ENCODE assay signal across 1 cellular context in genomic region chr6:112218563-112218962, GRCh38.
A peak's percentile ranks its signal among the peaks of the same experiment; 100 is the strongest.
TF ChIP-seq lines count a peak whose summit lies in the region.

No MANE protein-coding gene starts in this region.

TF ChIP-seq in HEK293, 187 proteins besides CTCF, POLR2A, EP300 and RAD21 (continued from another document and continues in another):
- TF ChIP-seq, protein P1, sequence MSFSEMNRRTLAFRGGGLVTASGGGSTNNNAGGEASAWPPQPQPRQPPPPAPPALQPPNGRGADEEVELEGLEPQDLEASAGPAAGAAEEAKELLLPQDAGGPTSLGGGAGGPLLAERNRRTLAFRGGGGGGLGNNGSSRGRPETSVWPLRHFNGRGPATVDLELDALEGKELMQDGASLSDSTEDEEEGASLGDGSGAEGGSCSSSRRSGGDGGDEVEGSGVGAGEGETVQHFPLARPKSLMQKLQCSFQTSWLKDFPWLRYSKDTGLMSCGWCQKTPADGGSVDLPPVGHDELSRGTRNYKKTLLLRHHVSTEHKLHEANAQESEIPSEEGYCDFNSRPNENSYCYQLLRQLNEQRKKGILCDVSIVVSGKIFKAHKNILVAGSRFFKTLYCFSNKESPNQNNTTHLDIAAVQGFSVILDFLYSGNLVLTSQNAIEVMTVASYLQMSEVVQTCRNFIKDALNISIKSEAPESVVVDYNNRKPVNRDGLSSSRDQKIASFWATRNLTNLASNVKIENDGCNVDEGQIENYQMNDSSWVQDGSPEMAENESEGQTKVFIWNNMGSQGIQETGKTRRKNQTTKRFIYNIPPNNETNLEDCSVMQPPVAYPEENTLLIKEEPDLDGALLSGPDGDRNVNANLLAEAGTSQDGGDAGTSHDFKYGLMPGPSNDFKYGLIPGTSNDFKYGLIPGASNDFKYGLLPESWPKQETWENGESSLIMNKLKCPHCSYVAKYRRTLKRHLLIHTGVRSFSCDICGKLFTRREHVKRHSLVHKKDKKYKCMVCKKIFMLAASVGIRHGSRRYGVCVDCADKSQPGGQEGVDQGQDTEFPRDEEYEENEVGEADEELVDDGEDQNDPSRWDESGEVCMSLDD (tag by site-specific recombination; IDR thresholded peaks at IDR 0.05): no peak
- TF ChIP-seq, protein P2, sequence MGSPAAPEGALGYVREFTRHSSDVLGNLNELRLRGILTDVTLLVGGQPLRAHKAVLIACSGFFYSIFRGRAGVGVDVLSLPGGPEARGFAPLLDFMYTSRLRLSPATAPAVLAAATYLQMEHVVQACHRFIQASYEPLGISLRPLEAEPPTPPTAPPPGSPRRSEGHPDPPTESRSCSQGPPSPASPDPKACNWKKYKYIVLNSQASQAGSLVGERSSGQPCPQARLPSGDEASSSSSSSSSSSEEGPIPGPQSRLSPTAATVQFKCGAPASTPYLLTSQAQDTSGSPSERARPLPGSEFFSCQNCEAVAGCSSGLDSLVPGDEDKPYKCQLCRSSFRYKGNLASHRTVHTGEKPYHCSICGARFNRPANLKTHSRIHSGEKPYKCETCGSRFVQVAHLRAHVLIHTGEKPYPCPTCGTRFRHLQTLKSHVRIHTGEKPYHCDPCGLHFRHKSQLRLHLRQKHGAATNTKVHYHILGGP (tag by site-specific recombination; IDR thresholded peaks at IDR 0.05): no peak
- TF ChIP-seq WT1 (tag by site-specific recombination; IDR thresholded peaks at IDR 0.05) (peak; percentile 100), ZNF629 (tag by site-specific recombination; IDR thresholded peaks at IDR 0.05) (peak; percentile 73), ZIC2 (tag by site-specific recombination; IDR thresholded peaks at IDR 0.05) (peak; percentile 84), KLF8 (tag by site-specific recombination; IDR thresholded peaks at IDR 0.05) (0 out of 2 replicates have a peak, but pooled peaks have one; percentile 18), KLF16 (tag by site-specific recombination; IDR thresholded peaks at IDR 0.05) (peak; percentile 39; the same call in 1 of the 2 replicates), ZNF24 (tag by site-specific recombination; IDR thresholded peaks at IDR 0.05) (peak; percentile 90), ZNF223 (tag by site-specific recombination; IDR thresholded peaks at IDR 0.05) (no peak), PBX3 (CRISPR knock-in tag; IDR thresholded peaks at IDR 0.05) (no peak), ZBTB48 (tag by site-specific recombination; IDR thresholded peaks at IDR 0.05) (peak; percentile 50; the same call in 1 of the 2 replicates), ZSCAN23 (tag by site-specific recombination; IDR thresholded peaks at IDR 0.05) (no peak), SCRT1 (tag by site-specific recombination; IDR thresholded peaks at IDR 0.05; ENCODE audit: borderline replicate concordance) (no peak), SP2 (tag by site-specific recombination; IDR thresholded peaks at IDR 0.05) (no peak), GLIS2 (tag by site-specific recombination; IDR thresholded peaks at IDR 0.05) (no peak), ZNF518A (tag by site-specific recombination; conservative IDR thresholded peaks at IDR 0.05; ENCODE audit: low read depth) (no peak), ZNF664 (tag by site-specific recombination; IDR thresholded peaks at IDR 0.05) (no peak), PATZ1 (tag by site-specific recombination; IDR thresholded peaks at IDR 0.05) (peak; percentile 65), ZNF777 (tag by site-specific recombination; IDR thresholded peaks at IDR 0.05; ENCODE audit: borderline replicate concordance) (no peak), ZNF747 (tag by site-specific recombination; IDR thresholded peaks at IDR 0.05) (no peak), ZNF221 (tag by site-specific recombination; IDR thresholded peaks at IDR 0.05; ENCODE audit: borderline replicate concordance) (no peak), GFI1B (tag by site-specific recombination; IDR thresholded peaks at IDR 0.05) (peak; percentile 71; the same call in 1 of the 2 replicates), ZSCAN16 (tag by site-specific recombination; IDR thresholded peaks at IDR 0.05) (no peak), HOXD13 (CRISPR knock-in tag; IDR thresholded peaks at IDR 0.05; ENCODE audit: borderline replicate concordance) (no peak), ZNF239 (tag by site-specific recombination; IDR thresholded peaks at IDR 0.05) (no peak), ZNF184 (tag by site-specific recombination; IDR thresholded peaks at IDR 0.05) (0 out of 2 replicates have a peak, but pooled peaks have one; percentile 16), ZBTB49 (tag by site-specific recombination; IDR thresholded peaks at IDR 0.05; ENCODE audit: low read depth) (no peak), ZNF704 (tag by site-specific recombination; IDR thresholded peaks at IDR 0.05) (no peak), ZNF19 (tag by site-specific recombination; IDR thresholded peaks at IDR 0.05; ENCODE audit: low read depth) (no peak), HOXA7 (CRISPR knock-in tag; IDR thresholded peaks at IDR 0.05; ENCODE audit: borderline replicate concordance) (no peak), OVOL3 (tag by site-specific recombination; IDR thresholded peaks at IDR 0.05) (no peak), SETDB1 (IDR thresholded peaks at IDR 0.05; ENCODE audit: insufficient read length, low read length) (no peak), GLIS1 (tag by site-specific recombination; IDR thresholded peaks at IDR 0.05) (peak; percentile 83), GLI2 (tag by site-specific recombination; IDR thresholded peaks at IDR 0.05; ENCODE audit: borderline replicate concordance, low read depth) (no peak)
- TF ChIP-seq, protein P3, sequence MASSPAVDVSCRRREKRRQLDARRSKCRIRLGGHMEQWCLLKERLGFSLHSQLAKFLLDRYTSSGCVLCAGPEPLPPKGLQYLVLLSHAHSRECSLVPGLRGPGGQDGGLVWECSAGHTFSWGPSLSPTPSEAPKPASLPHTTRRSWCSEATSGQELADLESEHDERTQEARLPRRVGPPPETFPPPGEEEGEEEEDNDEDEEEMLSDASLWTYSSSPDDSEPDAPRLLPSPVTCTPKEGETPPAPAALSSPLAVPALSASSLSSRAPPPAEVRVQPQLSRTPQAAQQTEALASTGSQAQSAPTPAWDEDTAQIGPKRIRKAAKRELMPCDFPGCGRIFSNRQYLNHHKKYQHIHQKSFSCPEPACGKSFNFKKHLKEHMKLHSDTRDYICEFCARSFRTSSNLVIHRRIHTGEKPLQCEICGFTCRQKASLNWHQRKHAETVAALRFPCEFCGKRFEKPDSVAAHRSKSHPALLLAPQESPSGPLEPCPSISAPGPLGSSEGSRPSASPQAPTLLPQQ (tag by site-specific recombination; IDR thresholded peaks at IDR 0.05): peak; percentile 70
- TF ChIP-seq, protein P4, sequence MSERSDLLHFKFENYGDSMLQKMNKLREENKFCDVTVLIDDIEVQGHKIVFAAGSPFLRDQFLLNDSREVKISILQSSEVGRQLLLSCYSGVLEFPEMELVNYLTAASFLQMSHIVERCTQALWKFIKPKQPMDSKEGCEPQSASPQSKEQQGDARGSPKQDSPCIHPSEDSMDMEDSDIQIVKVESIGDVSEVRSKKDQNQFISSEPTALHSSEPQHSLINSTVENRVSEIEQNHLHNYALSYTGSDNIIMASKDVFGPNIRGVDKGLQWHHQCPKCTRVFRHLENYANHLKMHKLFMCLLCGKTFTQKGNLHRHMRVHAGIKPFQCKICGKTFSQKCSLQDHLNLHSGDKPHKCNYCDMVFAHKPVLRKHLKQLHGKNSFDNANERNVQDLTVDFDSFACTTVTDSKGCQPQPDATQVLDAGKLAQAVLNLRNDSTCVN (tag by site-specific recombination; optimal IDR thresholded peaks at IDR 0.05): no peak
- TF ChIP-seq, protein P5, sequence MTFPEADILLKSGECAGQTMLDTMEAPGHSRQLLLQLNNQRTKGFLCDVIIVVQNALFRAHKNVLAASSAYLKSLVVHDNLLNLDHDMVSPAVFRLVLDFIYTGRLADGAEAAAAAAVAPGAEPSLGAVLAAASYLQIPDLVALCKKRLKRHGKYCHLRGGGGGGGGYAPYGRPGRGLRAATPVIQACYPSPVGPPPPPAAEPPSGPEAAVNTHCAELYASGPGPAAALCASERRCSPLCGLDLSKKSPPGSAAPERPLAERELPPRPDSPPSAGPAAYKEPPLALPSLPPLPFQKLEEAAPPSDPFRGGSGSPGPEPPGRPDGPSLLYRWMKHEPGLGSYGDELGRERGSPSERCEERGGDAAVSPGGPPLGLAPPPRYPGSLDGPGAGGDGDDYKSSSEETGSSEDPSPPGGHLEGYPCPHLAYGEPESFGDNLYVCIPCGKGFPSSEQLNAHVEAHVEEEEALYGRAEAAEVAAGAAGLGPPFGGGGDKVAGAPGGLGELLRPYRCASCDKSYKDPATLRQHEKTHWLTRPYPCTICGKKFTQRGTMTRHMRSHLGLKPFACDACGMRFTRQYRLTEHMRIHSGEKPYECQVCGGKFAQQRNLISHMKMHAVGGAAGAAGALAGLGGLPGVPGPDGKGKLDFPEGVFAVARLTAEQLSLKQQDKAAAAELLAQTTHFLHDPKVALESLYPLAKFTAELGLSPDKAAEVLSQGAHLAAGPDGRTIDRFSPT (tag by site-specific recombination; IDR thresholded peaks at IDR 0.05): no peak
